10 cellular contexts compared by ENCODE assay signal in genomic region chr20:23245553-23246128, GRCh38.
A peak's percentile ranks its signal among the peaks of the same experiment; 100 is the strongest.
DNase-seq lines count a peak whose midpoint lies in the region; ATAC-seq and TF ChIP-seq lines count a peak whose summit lies in the region.
"Had no signal": no experiment of that assay in that cellular context is flagged by ENCODE, and none has a peak within 500 bp of the region (broad histone marks: within the 10 kb centered on the region; RNA-seq: fewer than 3 reads in every experiment).

No MANE protein-coding gene starts in this region.

- peaks cover 16% of the 10 kb centered on the region for H3K27me3 Mint-ChIP-seq in Calu3 (ENCODE audit: unreplicated experiment)

- BruUV-seq in Calu3 (replicated peaks; lab: Mats Ljungman, UMichigan) = no TSS peak

- no peaks in the 10 kb centered on the region for H3K36me3 Mint-ChIP-seq in Calu3 (ENCODE audit: insufficient read depth, unreplicated experiment)
- H3K36me3 Mint-ChIP-seq: T-cell had no signal

- DNase-seq in Calu3 (peak; percentile 30), SHP77 (lab: John Stamatoyannopoulos, UW) (peak; percentile 53 to 74), epithelial cell of esophagus (ENCODE audit: low read depth) (peak; percentile 62), myocyte (ENCODE audit: low read depth) (peak; percentile 50), occipital lobe (lab: John Stamatoyannopoulos, UW) (no peak)
- DNase-seq in stimulated activated CD4-positive, alpha-beta T cell treated with anti-CD3 and anti-CD28 coated beads, Interleukin-1b, Interleukin-23, amount 100 ng/mL, for 48 hours = no peak

- ATAC-seq in GM19328 (IDR thresholded peaks at IDR 0.05; ENCODE audit: unreplicated experiment) (peak; percentile 77), HG03280 (IDR thresholded peaks at IDR 0.05; ENCODE audit: unreplicated experiment) (peak; percentile 90)

- intact Hi-C loops in Calu3 (cut with micrococcal nuclease; ENCODE audit: unreplicated experiment) = no loop called here

- H3K4me3 ChIP-seq in epithelial cell of esophagus (ENCODE audit: low read length) = no peak overlapping the region
- H3K4me3 ChIP-seq: ovary had no signal

- H3K4me1 Mint-ChIP-seq in Calu3 (ENCODE audit: low read depth, unreplicated experiment) = no peaks in the 10 kb centered on the region
- H3K4me1 Mint-ChIP-seq: T-cell had no signal

- no peak for TF ChIP-seq CTCF in Calu3 (IDR thresholded peaks at IDR 0.05; ENCODE audit: unreplicated experiment)
- TF ChIP-seq CTCF in epithelial cell of esophagus (IDR thresholded peaks at IDR 0.05; ENCODE audit: insufficient read depth, low read depth, low read length, missing control alignments) = peak; percentile 73

- H3K4me3 Mint-ChIP-seq in Calu3 (ENCODE audit: low read depth, unreplicated experiment) = no peak overlapping the region
- H3K4me3 Mint-ChIP-seq: T-cell had no signal

- H3K9me3 Mint-ChIP-seq in Calu3 (ENCODE audit: low read depth, unreplicated experiment) = no peaks in the 10 kb centered on the region
- H3K9me3 Mint-ChIP-seq: T-cell had no signal

- CTCF ChIA-PET in Calu3 (lab: Charles Lee) = no interaction called here

- no peak overlapping the region for H3K27ac Mint-ChIP-seq in Calu3 (ENCODE audit: unreplicated experiment)
- H3K27ac Mint-ChIP-seq: T-cell had no signal

Comparison
In these comparisons a context has a peak if more than half of its experiments do, and no peak if none do; other contexts are left out.
1. DNase-seq: peak in Calu3 (single experiment), SHP77 (2 of 2), epithelial cell of esophagus (single experiment) and myocyte (single experiment); none in occipital lobe (single experiment) and stimulated activated CD4-positive, alpha-beta T cell treated with anti-CD3 and anti-CD28 coated beads, Interleukin-1b, Interleukin-23, amount 100 ng/mL, for 48 hours (single experiment).